ENCODE assay signal across 8 cellular contexts in genomic region chr10:71486465-71487114, GRCh38.
A peak's percentile ranks its signal among the peaks of the same experiment; 100 is the strongest.
DNase-seq lines count a peak whose midpoint lies in the region; ATAC-seq and TF ChIP-seq lines count a peak whose summit lies in the region.

No MANE protein-coding gene starts in this region.

- intact Hi-C loops in left cardiac atrium (cut with DNase I): no loop called here

- DNase-seq in GM12865 (ENCODE audit: low read depth) (peak; percentile 50), NB4 (ENCODE audit: low read depth) (peak; percentile 75), left cardiac atrium (peak; percentile 51), suprapubic skin (ENCODE audit: low spot score in 2 of 2) (no peak)
- DNase-seq in activated CD8-positive, alpha-beta memory T cell treated with anti-CD3 and anti-CD28 coated beads, Interleukin-2, amount 10 ng/mL, durations not matched to agents 7 days and 5 days: peak; percentile 51
- DNase-seq in stimulated activated CD4-positive, alpha-beta T cell treated with anti-CD3 and anti-CD28 coated beads, Interleukin-15, amount 100 ng/mL, for 48 hours (ENCODE audit: low read depth in 2 of 2): peak; percentile 24 to 54

- TF ChIP-seq EP300 in suprapubic skin (IDR thresholded peaks at IDR 0.05): no peak

- H3K4me1 Mint-ChIP-seq in activated CD8-positive, alpha-beta memory T cell treated with anti-CD3 and anti-CD28 coated beads, Interleukin-2, amount 10 ng/mL, durations not matched to agents 7 days and 5 days: no peaks in the 10 kb centered on the region

- 34% methylated on average over 4 of the region's 6 CpGs for WGBS in suprapubic skin

- peaks cover 2% of the 10 kb centered on the region for H3K9me3 Mint-ChIP-seq in activated CD8-positive, alpha-beta memory T cell treated with anti-CD3 and anti-CD28 coated beads, Interleukin-2, amount 10 ng/mL, durations not matched to agents 7 days and 5 days (ENCODE audit: low read depth)

- H3K27me3 Mint-ChIP-seq in activated CD8-positive, alpha-beta memory T cell treated with anti-CD3 and anti-CD28 coated beads, Interleukin-2, amount 10 ng/mL, durations not matched to agents 7 days and 5 days: peaks cover 12% of the 10 kb centered on the region

- TF ChIP-seq CTCF in GM12865 (IDR thresholded peaks at IDR 0.05; ENCODE audit: insufficient read depth, low read depth, low read length, missing control alignments): peak; percentile 68
- TF ChIP-seq CTCF in NB4 (IDR thresholded peaks at IDR 0.05; ENCODE audit: low read depth, low read length): peak; percentile 96
- TF ChIP-seq CTCF in suprapubic skin (IDR thresholded peaks at IDR 0.05): peak in 1 of 2 donors; percentile 37

- CTCF ChIA-PET in activated CD8-positive, alpha-beta memory T cell treated with anti-CD3 and anti-CD28 coated beads, Interleukin-2, amount 10 ng/mL, durations not matched to agents 7 days and 5 days (lab: Charles Lee): interaction anchor here (0.9 to 1.6 kb wide), 3 partner anchors 83 to 325 kb away, joined by 3 to 6 read pairs (median 3); no protein-coding TSS in a partner anchor

- H3K36me3 Mint-ChIP-seq in activated CD8-positive, alpha-beta memory T cell treated with anti-CD3 and anti-CD28 coated beads, Interleukin-2, amount 10 ng/mL, durations not matched to agents 7 days and 5 days: peaks cover 2% of the 10 kb centered on the region

- no peak overlapping the region for H3K4me3 Mint-ChIP-seq in activated CD8-positive, alpha-beta memory T cell treated with anti-CD3 and anti-CD28 coated beads, Interleukin-2, amount 10 ng/mL, durations not matched to agents 7 days and 5 days

- no peak overlapping the region for H3K27ac ChIP-seq in suprapubic skin

- H3K27me3 ChIP-seq in suprapubic skin: no peaks in the 10 kb centered on the region

- no peaks in the 10 kb centered on the region for H3K36me3 ChIP-seq in suprapubic skin

- H3K27ac Mint-ChIP-seq in activated CD8-positive, alpha-beta memory T cell treated with anti-CD3 and anti-CD28 coated beads, Interleukin-2, amount 10 ng/mL, durations not matched to agents 7 days and 5 days: no peak overlapping the region

- no peak for ATAC-seq in activated CD8-positive, alpha-beta memory T cell treated with anti-CD3 and anti-CD28 coated beads, Interleukin-2, amount 10 ng/mL, durations not matched to agents 7 days and 5 days
- ATAC-seq in left cardiac atrium (peak; percentile 50 to 52), GM18511 (IDR thresholded peaks at IDR 0.05; ENCODE audit: unreplicated experiment) (no peak), HG03378 (IDR thresholded peaks at IDR 0.05; ENCODE audit: unreplicated experiment) (no peak)

- TF ChIP-seq POLR2A in NB4 (IDR thresholded peaks at IDR 0.05; ENCODE audit: extremely low read depth, insufficient read length): no peak
- no peak for TF ChIP-seq POLR2A in suprapubic skin (IDR thresholded peaks at IDR 0.05)

- H3K4me1 ChIP-seq in suprapubic skin: no peaks in the 10 kb centered on the region

- H3K9me3 ChIP-seq in suprapubic skin: peaks cover 9% of the 10 kb centered on the region

- H3K4me3 ChIP-seq in GM12865 (ENCODE audit: low read depth, low read length) (no peak overlapping the region), NB4 (ENCODE audit: low read depth, low read length) (no peak overlapping the region), suprapubic skin (no peak overlapping the region)

Comparison
In these comparisons a context has a peak if more than half of its experiments do, and no peak if none do; other contexts are left out.
1. DNase-seq: peak in GM12865 (single experiment), NB4 (single experiment), activated CD8-positive, alpha-beta memory T cell treated with anti-CD3 and anti-CD28 coated beads, Interleukin-2, amount 10 ng/mL, durations not matched to agents 7 days and 5 days (single experiment), left cardiac atrium (single experiment) and stimulated activated CD4-positive, alpha-beta T cell treated with anti-CD3 and anti-CD28 coated beads, Interleukin-15, amount 100 ng/mL, for 48 hours (2 of 2); none in suprapubic skin (0 of 2).
2. ATAC-seq: peak in left cardiac atrium (2 of 2); none in activated CD8-positive, alpha-beta memory T cell treated with anti-CD3 and anti-CD28 coated beads, Interleukin-2, amount 10 ng/mL, durations not matched to agents 7 days and 5 days (single experiment), GM18511 (single experiment) and HG03378 (single experiment).